1 cellular context compared by ENCODE assay signal in the genomic region with DNA sequence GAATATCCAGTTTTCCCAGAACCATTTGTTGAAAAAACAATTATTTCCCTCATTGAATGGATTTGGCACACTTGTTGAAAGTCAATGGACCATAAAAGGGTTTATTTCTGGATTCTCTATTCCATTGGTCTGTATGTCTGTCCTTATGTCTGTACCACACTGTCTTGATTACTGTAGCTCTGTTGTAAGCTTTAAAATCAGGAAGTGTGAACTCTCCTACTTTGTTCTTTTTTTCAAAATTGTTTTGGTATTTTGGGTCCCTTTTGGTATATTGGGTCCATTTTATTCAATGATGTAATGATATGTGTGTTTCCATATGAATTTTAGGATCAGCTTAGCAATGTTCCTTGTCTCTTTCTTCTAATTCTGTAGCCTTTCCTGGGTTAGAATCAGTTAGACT.
TF ChIP-seq lines count a peak whose summit lies in the region.

No MANE protein-coding gene starts in this region.

TF ChIP-seq in HepG2, 621 proteins besides CTCF, POLR2A, EP300 and RAD21 (continued from another document):
- TF ChIP-seq NFAT5 (CRISPR knock-in tag; IDR thresholded peaks at IDR 0.05) = no peak
- no peak for TF ChIP-seq HOXA3 (CRISPR knock-in tag; IDR thresholded peaks at IDR 0.05)
